8 cellular contexts compared by ENCODE assay signal in the genomic region with DNA sequence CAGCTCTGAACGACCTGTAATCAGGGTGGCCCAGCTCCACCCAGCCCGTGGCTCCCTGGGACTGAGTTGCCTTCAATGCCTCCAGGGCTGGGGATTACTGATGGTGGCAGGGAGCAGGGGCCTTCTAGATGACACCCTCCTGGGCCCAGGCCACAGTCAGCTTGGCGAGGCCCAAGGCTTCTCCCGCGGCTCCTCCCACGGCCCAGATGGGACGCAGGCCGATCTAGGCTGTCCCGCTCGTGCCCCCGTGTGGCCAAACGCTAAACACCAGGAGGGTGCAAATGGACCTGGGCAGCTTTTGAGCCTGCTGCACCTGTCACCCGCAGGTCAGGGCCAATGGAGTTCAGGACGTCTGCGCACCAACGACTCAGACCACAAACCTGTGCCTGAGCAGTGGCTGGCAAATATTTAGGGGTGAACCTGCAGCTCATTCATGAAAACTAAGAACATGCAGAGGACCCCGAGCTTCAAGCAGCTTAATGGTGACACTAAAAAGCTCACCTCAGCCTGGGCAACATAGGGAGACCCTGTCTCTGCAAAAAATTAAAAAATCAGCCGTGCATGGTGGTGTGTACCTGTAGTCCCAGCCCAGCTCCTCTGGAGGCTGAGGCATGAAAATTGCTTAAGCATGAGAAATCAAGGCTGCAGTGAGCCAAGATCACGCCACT. TPM values are rescaled to one million over a fixed set of nuclear protein-coding genes. Genes with fewer than 3 reads are reported as not detected.
A peak's percentile ranks its signal among the peaks of the same experiment; 100 is the strongest.
DNase-seq lines count a peak whose midpoint lies in the region; ATAC-seq, FAIRE-seq and TF ChIP-seq lines count a peak whose summit lies in the region.

No MANE protein-coding gene starts in this region.

- intact Hi-C loops in dorsolateral prefrontal cortex (cut with DNase I) (loop anchor here (2.0 to 5.0 kb wide), 3 partner anchors 181 to 771 kb away; no protein-coding TSS in a partner anchor), lower lobe of right lung (cut with DNase I) (loop anchor here (10.0 kb wide), 1 partner anchor 178 kb away; no protein-coding TSS in a partner anchor)

- peaks cover 6% of the 10 kb centered on the region for H3K4me1 ChIP-seq in CD4-positive, CD25-positive, alpha-beta regulatory T cell (ENCODE audit: control insufficient read depth, insufficient read depth, low read length, poor library complexity, severe bottlenecking)
- no peaks in the 10 kb centered on the region for H3K4me1 ChIP-seq in lower lobe of right lung

- H3K9me3 Mint-ChIP-seq in CD4-positive, CD25-positive, alpha-beta regulatory T cell, result no peaks in the 10 kb centered on the region

- no peak overlapping the region for H3K27ac ChIP-seq in CD4-positive, CD25-positive, alpha-beta regulatory T cell (ENCODE audit: insufficient read depth, low read length, poor library complexity, severe bottlenecking)
- H3K27ac ChIP-seq in dorsolateral prefrontal cortex (peak overlapping the region in 4 of 59 donors; percentile 15 to 76 (median 70)), lower lobe of right lung (no peak overlapping the region)

- no peaks in the 10 kb centered on the region for H3K27me3 ChIP-seq in CD4-positive, CD25-positive, alpha-beta regulatory T cell (ENCODE audit: control insufficient read depth, insufficient read depth, low read length)
- H3K27me3 ChIP-seq in dorsolateral prefrontal cortex, result no peaks in the 10 kb centered on the region
- no peaks in the 10 kb centered on the region for H3K27me3 ChIP-seq in lower lobe of right lung (ENCODE audit: low read depth)

- ATAC-seq in CD4-positive, CD25-positive, alpha-beta regulatory T cell (ENCODE audit: low read depth in 2 of 2), result peak; percentile 88 to 92
- peak; percentile 87 for ATAC-seq in HG03280 (IDR thresholded peaks at IDR 0.05; ENCODE audit: unreplicated experiment)
- peak; percentile 95 to 97 for ATAC-seq in lower lobe of right lung

- FAIRE-seq in GM19239 (lab: Jason Lieb, UNC), result peak; percentile 90

- no peaks in the 10 kb centered on the region for H3K27me3 Mint-ChIP-seq in CD4-positive, CD25-positive, alpha-beta regulatory T cell

- peak; percentile 61 to 81 (median 69) for DNase-seq in CD4-positive, CD25-positive, alpha-beta regulatory T cell
- DNase-seq in GM19239 (ENCODE audit: insufficient read length, low spot score) (peak; percentile 88), NCI-H69 (lab: John Stamatoyannopoulos, UW) (peak; percentile 78), dorsolateral prefrontal cortex (peak; percentile 64 to 84 (median 80)), lower lobe of right lung (peak; percentile 94)
- DNase-seq in activated CD4-positive, alpha-beta T cell treated with anti-CD3 and anti-CD28 coated beads, Interleukin-2, amount 50 U/mL, for 48 hours, result peak; percentile 91 to 93
- peak; percentile 72 to 86 (median 74) for DNase-seq in stimulated activated CD4-positive, alpha-beta T cell treated with anti-CD3 and anti-CD28 coated beads, TNF-alpha, amount 100 ng/mL, for 48 hours (ENCODE audit: low read depth in 3 of 3)

- H3K9me3 ChIP-seq in CD4-positive, CD25-positive, alpha-beta regulatory T cell (ENCODE audit: control insufficient read depth in 2 of 2, low read length in 2 of 2), result no peaks in the 10 kb centered on the region
- H3K9me3 ChIP-seq in lower lobe of right lung, result no peaks in the 10 kb centered on the region

- H3K4me1 Mint-ChIP-seq in CD4-positive, CD25-positive, alpha-beta regulatory T cell, result peaks cover 0 to 6% (median 0%) of the 10 kb centered on the region in 4 donors

- no peak overlapping the region for H3K4me3 ChIP-seq in CD4-positive, CD25-positive, alpha-beta regulatory T cell (ENCODE audit: low read depth, low read length)
- H3K4me3 ChIP-seq in dorsolateral prefrontal cortex, result peak overlapping the region in 6 of 59 donors; percentile 9 to 45 (median 12)
- no peak overlapping the region for H3K4me3 ChIP-seq in lower lobe of right lung

- H3K27ac Mint-ChIP-seq in CD4-positive, CD25-positive, alpha-beta regulatory T cell, result no peak overlapping the region

- H3K4me3 Mint-ChIP-seq in CD4-positive, CD25-positive, alpha-beta regulatory T cell, result no peak overlapping the region

- H3K36me3 Mint-ChIP-seq in CD4-positive, CD25-positive, alpha-beta regulatory T cell, result no peaks in the 10 kb centered on the region

- no peaks in the 10 kb centered on the region for H3K36me3 ChIP-seq in CD4-positive, CD25-positive, alpha-beta regulatory T cell (ENCODE audit: control insufficient read depth, insufficient read depth, low read length)
- no peaks in the 10 kb centered on the region for H3K36me3 ChIP-seq in lower lobe of right lung

- TF ChIP-seq CTCF in dorsolateral prefrontal cortex (IDR thresholded peaks at IDR 0.05 in 54 of 56, conservative IDR thresholded peaks at IDR 0.05 in 2 of 56; ENCODE audit: low read depth in 1 of 56, partially characterized antibody in 56 of 56) (peak; percentile 44 to 94 (median 87)), lower lobe of right lung (IDR thresholded peaks at IDR 0.05) (peak; percentile 91)

RNA-seq across cellular contexts. Expression of a gene that starts 43.2 kb away (rescaled TPM):
- 2.9 TPM for total RNA-seq in CD4-positive, CD25-positive, alpha-beta regulatory T cell
- polyA plus RNA-seq in CD4-positive, CD25-positive, alpha-beta regulatory T cell, result 10 to 100 TPM in 3 of 4 donors, 1 to 10 TPM in 1; 4.4 to 16.0 (median 14.2) TPM
- total RNA-seq in dorsolateral prefrontal cortex (10 to 100 TPM; 21.6 to 57.5 (median 36.3) TPM), lower lobe of right lung (27.6 TPM)
